2 cellular contexts compared by ENCODE assay signal in genomic region chr10:92822964-92823363, GRCh38.
TF ChIP-seq lines count a peak whose summit lies in the region.

No MANE protein-coding gene starts in this region.

TF ChIP-seq in A549, 52 proteins besides CTCF, POLR2A, EP300 and RAD21 (continued from another document):
- TF ChIP-seq KDM5A (IDR thresholded peaks at IDR 0.05) (no peak), ZNF302 (CRISPR knock-in tag; IDR thresholded peaks at IDR 0.05) (no peak), NPAS2 (CRISPR knock-in tag; IDR thresholded peaks at IDR 0.05; ENCODE audit: borderline replicate concordance) (no peak), SMC3 (IDR thresholded peaks at IDR 0.05) (0 out of 3 replicates have a peak, but pooled peaks have one; percentile 13)

TF ChIP-seq in GM23338, 12 proteins besides CTCF, POLR2A, EP300 and RAD21 (continued from another document):
- TF ChIP-seq, protein P1, sequence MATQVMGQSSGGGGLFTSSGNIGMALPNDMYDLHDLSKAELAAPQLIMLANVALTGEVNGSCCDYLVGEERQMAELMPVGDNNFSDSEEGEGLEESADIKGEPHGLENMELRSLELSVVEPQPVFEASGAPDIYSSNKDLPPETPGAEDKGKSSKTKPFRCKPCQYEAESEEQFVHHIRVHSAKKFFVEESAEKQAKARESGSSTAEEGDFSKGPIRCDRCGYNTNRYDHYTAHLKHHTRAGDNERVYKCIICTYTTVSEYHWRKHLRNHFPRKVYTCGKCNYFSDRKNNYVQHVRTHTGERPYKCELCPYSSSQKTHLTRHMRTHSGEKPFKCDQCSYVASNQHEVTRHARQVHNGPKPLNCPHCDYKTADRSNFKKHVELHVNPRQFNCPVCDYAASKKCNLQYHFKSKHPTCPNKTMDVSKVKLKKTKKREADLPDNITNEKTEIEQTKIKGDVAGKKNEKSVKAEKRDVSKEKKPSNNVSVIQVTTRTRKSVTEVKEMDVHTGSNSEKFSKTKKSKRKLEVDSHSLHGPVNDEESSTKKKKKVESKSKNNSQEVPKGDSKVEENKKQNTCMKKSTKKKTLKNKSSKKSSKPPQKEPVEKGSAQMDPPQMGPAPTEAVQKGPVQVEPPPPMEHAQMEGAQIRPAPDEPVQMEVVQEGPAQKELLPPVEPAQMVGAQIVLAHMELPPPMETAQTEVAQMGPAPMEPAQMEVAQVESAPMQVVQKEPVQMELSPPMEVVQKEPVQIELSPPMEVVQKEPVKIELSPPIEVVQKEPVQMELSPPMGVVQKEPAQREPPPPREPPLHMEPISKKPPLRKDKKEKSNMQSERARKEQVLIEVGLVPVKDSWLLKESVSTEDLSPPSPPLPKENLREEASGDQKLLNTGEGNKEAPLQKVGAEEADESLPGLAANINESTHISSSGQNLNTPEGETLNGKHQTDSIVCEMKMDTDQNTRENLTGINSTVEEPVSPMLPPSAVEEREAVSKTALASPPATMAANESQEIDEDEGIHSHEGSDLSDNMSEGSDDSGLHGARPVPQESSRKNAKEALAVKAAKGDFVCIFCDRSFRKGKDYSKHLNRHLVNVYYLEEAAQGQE (IDR thresholded peaks at IDR 0.05; ENCODE audit: unreplicated experiment): no peak
- no peak for TF ChIP-seq ZNF114 (CRISPR knock-in tag; IDR thresholded peaks at IDR 0.05)
- TF ChIP-seq STAT1 (IDR thresholded peaks at IDR 0.05; ENCODE audit: unreplicated experiment): no peak
- TF ChIP-seq CREB1 (CRISPR knock-in tag; IDR thresholded peaks at IDR 0.05; ENCODE audit: low read depth): no peak
- TF ChIP-seq ZNF331 (CRISPR knock-in tag; IDR thresholded peaks at IDR 0.05; ENCODE audit: low read depth): no peak
- no peak for TF ChIP-seq ETS1 (IDR thresholded peaks at IDR 0.05)
- TF ChIP-seq EZH2 (IDR thresholded peaks at IDR 0.05; ENCODE audit: low read depth, unreplicated experiment): no peak
- no peak for TF ChIP-seq ZNF462 (CRISPR knock-in tag; IDR thresholded peaks at IDR 0.05)
- no peak for TF ChIP-seq NANOG (IDR thresholded peaks at IDR 0.05; ENCODE audit: borderline replicate concordance)
